ENCODE assay signal across 9 cellular contexts in the genomic region with DNA sequence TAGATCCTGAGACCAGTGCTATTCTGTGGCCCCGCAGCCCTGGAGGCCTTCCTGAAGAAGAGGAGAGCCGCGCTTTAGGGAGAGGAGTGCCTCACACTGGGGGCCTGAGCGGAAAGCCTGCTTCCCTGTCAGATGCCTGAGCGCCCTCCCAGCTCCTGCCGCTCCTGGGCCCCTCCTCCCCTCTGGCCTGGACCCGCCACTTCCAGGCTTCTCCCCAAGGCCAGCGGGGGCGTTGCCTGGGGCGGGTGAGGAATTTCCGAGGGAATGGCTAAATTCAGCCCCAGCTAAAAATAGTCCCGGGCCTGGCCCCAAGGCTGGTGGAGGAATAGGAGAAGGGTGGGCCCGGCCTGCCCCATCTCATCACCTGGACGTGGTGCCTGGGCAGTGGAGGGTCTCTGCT. TPM values are rescaled to one million over a fixed set of nuclear protein-coding genes. Genes with fewer than 3 reads are reported as not detected.
A peak's percentile ranks its signal among the peaks of the same experiment; 100 is the strongest.
DNase-seq lines count a peak whose midpoint lies in the region; ATAC-seq and TF ChIP-seq lines count a peak whose summit lies in the region.
"Had no signal": no experiment of that assay in that cellular context is flagged by ENCODE, and none has a peak within 500 bp of the region (broad histone marks: within the 10 kb centered on the region; RNA-seq: fewer than 3 reads in every experiment).

No MANE protein-coding gene starts in this region.

- H3K4me3 ChIP-seq in neural progenitor cell = no peak overlapping the region

- TF ChIP-seq CTCF in neural progenitor cell (IDR thresholded peaks at IDR 0.05) (no peak), GM20000 (IDR thresholded peaks at IDR 0.05; ENCODE audit: extremely low read depth, missing control alignments) (no peak)

- peaks cover 58% of the 10 kb centered on the region for H3K4me1 ChIP-seq in neural progenitor cell

- no peaks in the 10 kb centered on the region for H3K27me3 ChIP-seq in neural progenitor cell

- H3K9ac ChIP-seq in neural progenitor cell = no peak overlapping the region

- H3K36me3 Mint-ChIP-seq in neural progenitor cell = peaks cover 14% of the 10 kb centered on the region

- peaks cover 9% of the 10 kb centered on the region for H3F3A ChIP-seq in neural progenitor cell (ENCODE audit: low read depth)

- no peak overlapping the region for H2AFZ ChIP-seq in neural progenitor cell (replicated peaks)

- peak overlapping the region; percentile 76 for H3K27ac Mint-ChIP-seq in neural progenitor cell
- H3K27ac Mint-ChIP-seq: CD4-positive, alpha-beta T cell had no signal

- H3K36me3 ChIP-seq in neural progenitor cell = no peaks in the 10 kb centered on the region

- no peaks in the 10 kb centered on the region for H3K9me3 ChIP-seq in neural progenitor cell (ENCODE audit: low read depth)

- H3K4me1 Mint-ChIP-seq in neural progenitor cell = peaks cover 84% of the 10 kb centered on the region

- peaks cover 69% of the 10 kb centered on the region for H4K20me1 ChIP-seq in neural progenitor cell (ENCODE audit: low read depth)

- H3K4me3 Mint-ChIP-seq in neural progenitor cell = no peak overlapping the region
- H3K4me3 Mint-ChIP-seq: CD4-positive, alpha-beta T cell had no signal

- H3K27me3 Mint-ChIP-seq in neural progenitor cell (ENCODE audit: insufficient read depth, low read depth) = peaks cover 11% of the 10 kb centered on the region
- H3K27me3 Mint-ChIP-seq: CD4-positive, alpha-beta T cell had no signal

- peak overlapping the region; percentile 61 for H3K4me2 ChIP-seq in neural progenitor cell

- DNase-seq in AG08396 (ENCODE audit: low spot score) (peak; percentile 74), UCSD-AML1 (lab: John Stamatoyannopoulos, UW; ENCODE audit: unreplicated experiment) (peak; percentile 39), Right ventricle myocardium inferior (ENCODE audit: missing footprints) (peak; percentile 80), neural progenitor cell (ENCODE audit: low spot score) (peak; percentile 82), GM20000 (ENCODE audit: low spot score) (no peak), CD1c-positive myeloid dendritic cell (ENCODE audit: extremely low spot score) (no peak)
- no peak for DNase-seq in activated CD4-positive, alpha-beta T cell treated with anti-CD3 and anti-CD28 coated beads for 1 hour
- DNase-seq: CD4-positive, alpha-beta T cell had no signal

- no peak overlapping the region for H3K27ac ChIP-seq in neural progenitor cell

- no peaks in the 10 kb centered on the region for H3K9me3 Mint-ChIP-seq in neural progenitor cell
- H3K9me3 Mint-ChIP-seq: CD4-positive, alpha-beta T cell had no signal

- peaks cover 55% of the 10 kb centered on the region for H3K79me2 ChIP-seq in neural progenitor cell (ENCODE audit: low read depth)

- intact Hi-C loops in Right ventricle myocardium inferior (cut with DNase I) = loop anchor here (2.0 kb wide), 1 partner anchor 15 kb away; a partner anchor contains a TSS

- ATAC-seq in Right ventricle myocardium inferior (peak; percentile 53), HG02840 (IDR thresholded peaks at IDR 0.05; ENCODE audit: low FRiP score, unreplicated experiment) (no peak)

RNA-seq across cellular contexts. Expression of a gene that starts 15.4 kb away (rescaled TPM):
- total RNA-seq in Right ventricle myocardium inferior (57.1 TPM), neural progenitor cell (ENCODE audit: low replicate concordance) (19.9 and 41.8 TPM in 2 replicates)
- total RNA-seq: CD4-positive, alpha-beta T cell had no signal

RNA-seq across cellular contexts. Expression of a gene that starts 51.3 kb away (rescaled TPM):
- total RNA-seq in Right ventricle myocardium inferior = 2.8 TPM
- total RNA-seq in neural progenitor cell (ENCODE audit: low replicate concordance) = 0.25 TPM in 1 of 2 replicates, not detected in the other
- total RNA-seq: CD4-positive, alpha-beta T cell had no signal

RNA-seq across cellular contexts. Expression of a gene that starts 52.7 kb away (rescaled TPM):
- total RNA-seq in Right ventricle myocardium inferior = 2.3 TPM
- total RNA-seq in neural progenitor cell (ENCODE audit: low replicate concordance) = 5.4 and 15.0 TPM in 2 replicates

Comparison
In these comparisons a context has a peak if more than half of its experiments do, and no peak if none do; other contexts are left out.
1. DNase-seq: peak in AG08396 (single experiment), UCSD-AML1 (single experiment), Right ventricle myocardium inferior (single experiment) and neural progenitor cell (single experiment); none in activated CD4-positive, alpha-beta T cell treated with anti-CD3 and anti-CD28 coated beads for 1 hour (single experiment), GM20000 (single experiment) and CD1c-positive myeloid dendritic cell (single experiment).